Comparison of ENCODE assay signal across 8 cellular contexts in the genomic region with DNA sequence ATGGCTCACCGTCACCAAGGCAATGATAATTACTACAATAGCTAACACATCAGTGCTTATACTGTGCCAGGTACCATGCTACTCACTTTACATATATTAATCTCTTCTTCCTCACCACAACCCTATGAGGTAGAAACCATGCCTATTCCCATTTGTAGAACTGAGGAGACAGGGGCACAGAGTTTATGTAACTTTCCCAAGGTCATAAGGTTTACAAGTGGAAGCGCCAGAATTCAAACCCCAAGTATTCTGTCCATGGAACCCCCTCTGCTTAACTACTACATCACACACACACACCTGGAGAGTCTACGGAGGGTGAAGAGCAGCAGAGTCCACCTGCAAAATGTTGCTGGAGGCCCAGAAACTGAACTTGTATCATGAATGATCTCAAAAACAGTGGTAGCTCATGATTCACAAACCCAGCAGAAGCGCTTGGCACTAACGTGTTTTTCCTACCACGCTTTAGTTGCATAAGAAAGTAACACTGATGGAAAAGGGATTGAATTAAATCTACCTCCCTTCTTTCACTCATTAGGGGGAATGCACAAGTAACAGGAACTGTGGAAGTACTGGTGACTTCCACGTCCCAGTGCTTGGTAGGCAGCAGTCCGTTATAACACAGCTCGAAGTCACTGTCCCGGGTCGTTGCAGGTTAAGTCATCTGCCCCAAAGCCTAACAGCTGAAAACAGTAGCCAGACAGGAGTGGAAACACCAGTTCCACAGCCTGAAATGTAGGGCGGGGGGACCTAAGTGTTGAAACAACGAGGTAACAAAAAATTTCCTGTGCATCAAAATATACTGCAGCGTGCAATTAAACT. TPM values are rescaled to one million over a fixed set of nuclear protein-coding genes. Genes with fewer than 3 reads are reported as not detected.
DNase-seq lines count a peak whose midpoint lies in the region; ATAC-seq and TF ChIP-seq lines count a peak whose summit lies in the region.

No MANE protein-coding gene starts in this region.

- H3K4me1 ChIP-seq in Loucy (ENCODE audit: insufficient read depth, low read length, poor library complexity, severe bottlenecking): peaks cover 57% of the 10 kb centered on the region
- peaks cover 12 to 16% of the 10 kb centered on the region in 2 donors for H3K4me1 ChIP-seq in naive thymus-derived CD4-positive, alpha-beta T cell (ENCODE audit: control insufficient read depth in 2 of 2, insufficient read depth in 2 of 2, low read length in 2 of 2)

- H2AFZ ChIP-seq in Loucy (ENCODE audit: low read length): no peak overlapping the region

- peaks cover 19% of the 10 kb centered on the region for H3K36me3 Mint-ChIP-seq in central memory CD8-positive, alpha-beta T cell (ENCODE audit: insufficient read depth)
- peaks cover 0 to 11% (median 0%) of the 10 kb centered on the region in 5 donors for H3K36me3 Mint-ChIP-seq in naive thymus-derived CD4-positive, alpha-beta T cell

- H3K9me3 Mint-ChIP-seq in central memory CD8-positive, alpha-beta T cell: no peaks in the 10 kb centered on the region
- H3K9me3 Mint-ChIP-seq in naive thymus-derived CD4-positive, alpha-beta T cell: peaks cover 0 to 2% (median 0%) of the 10 kb centered on the region in 11 donors

- H3K27ac Mint-ChIP-seq in central memory CD8-positive, alpha-beta T cell (ENCODE audit: low read depth): no peak overlapping the region
- H3K27ac Mint-ChIP-seq in naive thymus-derived CD4-positive, alpha-beta T cell: peak overlapping the region; percentile 18 to 79 (median 70)

- peaks cover 57% of the 10 kb centered on the region for H3K79me2 ChIP-seq in Loucy (ENCODE audit: insufficient read depth, low read length)

- H3K9me2 ChIP-seq in Loucy (replicated peaks; ENCODE audit: low read depth, low read length): no peaks in the 10 kb centered on the region

- POLR2A ChIA-PET in naive thymus-derived CD4-positive, alpha-beta T cell (lab: Charles Lee): interaction anchor here (0.6 to 0.7 kb wide), 2 partner anchors 75 to 1136 kb away, joined by 3 read pairs; no protein-coding TSS in a partner anchor

- peak overlapping the region; percentile 83 for H3K4me2 ChIP-seq in Loucy (ENCODE audit: low read depth, low read length, poor library complexity, severe bottlenecking)

- no peak for ATAC-seq in central memory CD8-positive, alpha-beta T cell (replicated peaks; ENCODE audit: extremely low read depth, poor library complexity, severe bottlenecking)
- ATAC-seq in naive thymus-derived CD4-positive, alpha-beta T cell: no peak

- CTCF ChIA-PET in naive thymus-derived CD4-positive, alpha-beta T cell (lab: Charles Lee): no interaction called here

- peaks cover 25% of the 10 kb centered on the region for H4K20me1 ChIP-seq in Loucy (ENCODE audit: insufficient read depth, low read length, poor library complexity, severe bottlenecking)

- DNase-seq in DMS53 treated with DMSO at 0.1 percent for 48 hours (lab: John Stamatoyannopoulos, UW; ENCODE audit: unreplicated experiment): peak; percentile 81
- DNase-seq in central memory CD8-positive, alpha-beta T cell (ENCODE audit: low spot score in 2 of 2): no peak
- DNase-seq in naive thymus-derived CD4-positive, alpha-beta T cell: no peak
- no peak for DNase-seq in SW480 (ENCODE audit: low spot score)
- DNase-seq in putamen (ENCODE audit: low spot score): no peak
- DNase-seq in NCI-H2196 (lab: John Stamatoyannopoulos, UW; ENCODE audit: unreplicated experiment): no peak
- no peak for DNase-seq in hepatic stellate cell (ENCODE audit: low spot score)

- H3K36me3 ChIP-seq in Loucy (ENCODE audit: insufficient read depth, low read length): no peaks in the 10 kb centered on the region
- peaks cover 0 to 6% (median 0%) of the 10 kb centered on the region in 3 experiments for H3K36me3 ChIP-seq in naive thymus-derived CD4-positive, alpha-beta T cell (ENCODE audit: control insufficient read depth in 2 of 3, insufficient read depth in 3 of 3, low read length in 3 of 3)

- H3F3A ChIP-seq in Loucy (ENCODE audit: low read depth): 0 out of 2 replicates have a peak, but pooled peaks cover 6% of the 10 kb centered on the region

- H3K4me1 Mint-ChIP-seq in central memory CD8-positive, alpha-beta T cell: peaks cover 54% of the 10 kb centered on the region
- H3K4me1 Mint-ChIP-seq in naive thymus-derived CD4-positive, alpha-beta T cell: peaks cover 38 to 72% (median 64%) of the 10 kb centered on the region in 7 donors

- no peaks in the 10 kb centered on the region for H3K9me3 ChIP-seq in Loucy (ENCODE audit: insufficient read depth, low read depth, low read length)
- H3K9me3 ChIP-seq in naive thymus-derived CD4-positive, alpha-beta T cell (ENCODE audit: control insufficient read depth in 2 of 3, low read length in 3 of 3): no peaks in the 10 kb centered on the region

- H3K4me3 Mint-ChIP-seq in central memory CD8-positive, alpha-beta T cell: peak overlapping the region; percentile 39
- peak overlapping the region; percentile 74 to 98 (median 78) for H3K4me3 Mint-ChIP-seq in naive thymus-derived CD4-positive, alpha-beta T cell

- TF ChIP-seq CTCF in Loucy (conservative IDR thresholded peaks at IDR 0.05; ENCODE audit: low read length): no peak

- H3K27me3 Mint-ChIP-seq in central memory CD8-positive, alpha-beta T cell: no peaks in the 10 kb centered on the region
- H3K27me3 Mint-ChIP-seq in naive thymus-derived CD4-positive, alpha-beta T cell: no peaks in the 10 kb centered on the region

- H3K27ac ChIP-seq in naive thymus-derived CD4-positive, alpha-beta T cell (ENCODE audit: low read depth, low read length): no peak overlapping the region

- H3K9ac ChIP-seq in Loucy (ENCODE audit: low read depth, low read length, poor library complexity, severe bottlenecking): peak overlapping the region; percentile 46

- H3K27me3 ChIP-seq in Loucy (ENCODE audit: insufficient read depth, low read length, poor library complexity, severe bottlenecking): no peaks in the 10 kb centered on the region
- H3K27me3 ChIP-seq in naive thymus-derived CD4-positive, alpha-beta T cell (ENCODE audit: control insufficient read depth in 2 of 2, insufficient read depth in 2 of 2, low read length in 2 of 2): no peaks in the 10 kb centered on the region

- peak overlapping the region; percentile 68 for H3K4me3 ChIP-seq in Loucy (ENCODE audit: low read length, poor library complexity, severe bottlenecking)
- peak overlapping the region; percentile 6 for H3K4me3 ChIP-seq in naive thymus-derived CD4-positive, alpha-beta T cell (ENCODE audit: low read length)

- intact Hi-C loops in naive thymus-derived CD4-positive, alpha-beta T cell (cut with micrococcal nuclease): loop anchor here (1.0 to 10.0 kb wide), 6 partner anchors 82 to 1779 kb away; a partner anchor contains a TSS

RNA-seq across cellular contexts. Expression of a gene that starts 2.0 kb away (rescaled TPM):
- total RNA-seq in naive thymus-derived CD4-positive, alpha-beta T cell: 10 to 100 TPM; 44.9 to 71.5 (median 59.2) TPM
- 10 to 100 TPM; 11.3 to 15.5 TPM for polyA plus RNA-seq in naive thymus-derived CD4-positive, alpha-beta T cell
